In genomic region chr21:17793675-17794123, GRCh38 we compare ENCODE assay signal across 9 cellular contexts. TPM values are rescaled to one million over a fixed set of nuclear protein-coding genes. Genes with fewer than 3 reads are reported as not detected.
DNase-seq lines count a peak whose midpoint lies in the region; ATAC-seq, FAIRE-seq and TF ChIP-seq lines count a peak whose summit lies in the region.
"Had no signal": no experiment of that assay in that cellular context is flagged by ENCODE, and none has a peak within 500 bp of the region (broad histone marks: within the 10 kb centered on the region; RNA-seq: fewer than 3 reads in every experiment).

No MANE protein-coding gene starts in this region.

- H3K4me3 ChIP-seq in endothelial cell of umbilical vein (replicated peaks in 1 of 3; ENCODE audit: insufficient read depth in 1 of 3, low read depth in 1 of 3, low read length in 3 of 3) (peak overlapping the region in 1 of 3 experiments; percentile 30), spleen (peak overlapping the region in 6 of 8 donors; percentile 9 to 61 (median 22))
- H3K4me3 ChIP-seq: K562 had no signal

- no peaks in the 10 kb centered on the region for H4K20me1 ChIP-seq in endothelial cell of umbilical vein (replicated peaks; ENCODE audit: control insufficient read depth, extremely low read depth, insufficient read depth, low read length)

- DNase-seq in EL (peak; percentile 54), LHCN-M2 (ENCODE audit: low read depth) (peak; percentile 20), endothelial cell of umbilical vein (ENCODE audit: low read depth, low spot score) (peak; percentile 8), spleen (no peak), NCI-H128 (lab: John Stamatoyannopoulos, UW; ENCODE audit: unreplicated experiment) (no peak), NCI-H2196 (lab: John Stamatoyannopoulos, UW; ENCODE audit: unreplicated experiment) (no peak), iPS-NIHi7 (ENCODE audit: extremely low spot score) (no peak)

- H3K36me3 ChIP-seq in endothelial cell of umbilical vein (ENCODE audit: control insufficient read depth in 2 of 2, extremely low read depth in 1 of 2, insufficient read depth in 2 of 2, low read length in 2 of 2), result no peaks in the 10 kb centered on the region
- peaks cover 0 to 31% (median 5%) of the 10 kb centered on the region in 6 donors for H3K36me3 ChIP-seq in spleen

- H3K27ac ChIP-seq in endothelial cell of umbilical vein (ENCODE audit: insufficient read depth, low read depth, low read length) (no peak overlapping the region), spleen (peak overlapping the region; percentile 46 to 88 (median 85))

- dilution Hi-C loops in endothelial cell of umbilical vein (cut with MboI; ENCODE audit: extremely low pct_ligation_motif_present, low sequenced_read_pairs), result no loop called here

- H3K9me3 ChIP-seq in endothelial cell of umbilical vein (replicated peaks; ENCODE audit: control insufficient read depth, insufficient read depth, low read length) (no peaks in the 10 kb centered on the region), spleen (no peaks in the 10 kb centered on the region)

- TF ChIP-seq POLR2A in endothelial cell of umbilical vein (IDR thresholded peaks at IDR 0.05; ENCODE audit: low read depth, low read length) (no peak), spleen (IDR thresholded peaks at IDR 0.05) (no peak)

- no TSS peak for BruUV-seq in endothelial cell of umbilical vein (replicated peaks; lab: Mats Ljungman, UMichigan)

- H3K4me2 ChIP-seq in endothelial cell of umbilical vein (ENCODE audit: insufficient read depth, low read length), result peak overlapping the region; percentile 35

- ATAC-seq in GM21526 (IDR thresholded peaks at IDR 0.05; ENCODE audit: low FRiP score, unreplicated experiment), result peak; percentile 57
- ATAC-seq: K562 had no signal

- FAIRE-seq in endothelial cell of umbilical vein (lab: Jason Lieb, UNC), result no peak
- FAIRE-seq: K562 had no signal

- WGBS in spleen, 5 donors, result 0 to 2% (median 0%) methylated on average over 1 of the region's 1 CpG

- H3K4me1 ChIP-seq in endothelial cell of umbilical vein (ENCODE audit: control insufficient read depth, extremely low read depth, insufficient read depth, low read length) (no peaks in the 10 kb centered on the region), spleen (peaks cover 17 to 91% (median 65%) of the 10 kb centered on the region in 6 donors)

- TF ChIP-seq CTCF in endothelial cell of umbilical vein (IDR thresholded peaks at IDR 0.05; ENCODE audit: extremely low read depth in 1 of 2, insufficient read depth in 1 of 2, low read depth in 1 of 2, low read length in 2 of 2) (no peak), spleen (IDR thresholded peaks at IDR 0.05 in 8 of 11, conservative IDR thresholded peaks at IDR 0.05 in 3 of 11) (no peak)

- intact Hi-C loops in endothelial cell of umbilical vein (cut with micrococcal nuclease) (no loop called here), spleen (cut with DNase I; ENCODE audit: low total_unique reads) (no loop called here)

- H3K27me3 ChIP-seq in endothelial cell of umbilical vein (ENCODE audit: control insufficient read depth in 2 of 2, insufficient read depth in 2 of 2, low read length in 2 of 2), result no peaks in the 10 kb centered on the region
- H3K27me3 ChIP-seq in spleen (replicated peaks in 1 of 7), result no peaks in the 10 kb centered on the region

- no peaks in the 10 kb centered on the region for H3K9me1 ChIP-seq in endothelial cell of umbilical vein (replicated peaks; ENCODE audit: control insufficient read depth, extremely low read depth, insufficient read depth, low read length)

- CTCF ChIA-PET in endothelial cell of umbilical vein (lab: Charles Lee), result interaction anchor here (1.0 kb wide), 1 partner anchor 10 kb away, joined by 4 read pairs; no protein-coding TSS in a partner anchor

- no peaks in the 10 kb centered on the region for H3K79me2 ChIP-seq in endothelial cell of umbilical vein (ENCODE audit: control insufficient read depth, insufficient read depth, low read length)

- H3K9ac ChIP-seq in endothelial cell of umbilical vein (replicated peaks; ENCODE audit: extremely low read depth, insufficient read depth, low read length), result no peak overlapping the region

- POLR2A ChIA-PET in endothelial cell of umbilical vein (lab: Charles Lee), result no interaction called here

- peak overlapping the region; percentile 74 for H2AFZ ChIP-seq in endothelial cell of umbilical vein (ENCODE audit: low read depth, low read length)

TF ChIP-seq in endothelial cell of umbilical vein, 7 proteins besides CTCF, POLR2A, EP300 and RAD21:
- TF ChIP-seq MYC (IDR thresholded peaks at IDR 0.05; ENCODE audit: low read depth, low read length), result no peak
- TF ChIP-seq FOS (IDR thresholded peaks at IDR 0.05; ENCODE audit: borderline replicate concordance, insufficient read depth, low read length), result no peak
- no peak for TF ChIP-seq POLR2AphosphoS5 (IDR thresholded peaks at IDR 0.05; ENCODE audit: insufficient read depth, low read depth, low read length)
- TF ChIP-seq EZH2 (IDR thresholded peaks at IDR 0.05; ENCODE audit: borderline replicate concordance, low read depth, low read length, severe bottlenecking), result no peak
- TF ChIP-seq JUN (IDR thresholded peaks at IDR 0.05; ENCODE audit: borderline replicate concordance, insufficient read depth, insufficient read length, low read depth), result no peak

RNA-seq across cellular contexts. Expression of gene C21orf91, which starts 25.5 kb away (rescaled TPM):
- 5.8 and 8.0 TPM in 2 replicates for total RNA-seq in LHCN-M2 (2014; rRNA removed)
- polyA plus RNA-seq in LHCN-M2 (2012), result 3.3 TPM
- 4.2 and 5.4 TPM in 2 replicates for total RNA-seq in endothelial cell of umbilical vein
- 0.75 and 1.3 TPM in 2 replicates for polyA plus RNA-seq in endothelial cell of umbilical vein
- polyA plus RNA-seq in endothelial cell of umbilical vein (2011; cell fraction: cytosol; rRNA removed), result 2.1 and 2.2 TPM in 2 replicates
- 2.1 and 3.4 TPM in 2 replicates for polyA plus RNA-seq in endothelial cell of umbilical vein (2011; cell fraction: nucleus; rRNA removed)
- 2.4 and 3.4 TPM in 2 replicates for polyA plus RNA-seq in endothelial cell of umbilical vein (2012)
- polyA minus RNA-seq in endothelial cell of umbilical vein, result 3.4 and 4.8 TPM in 2 replicates
- polyA minus RNA-seq in endothelial cell of umbilical vein (2011; cell fraction: cytosol; rRNA and poly(A)+ RNA removed), result 5.8 TPM
- 3.1 and 7.6 TPM in 2 replicates for polyA minus RNA-seq in endothelial cell of umbilical vein (2011; cell fraction: nucleus; rRNA and poly(A)+ RNA removed)
- total RNA-seq in spleen, result 10 to 100 TPM; 12.7 to 28.6 (median 23.6) TPM
- polyA plus RNA-seq in spleen, result 1 to 10 TPM; 4.2 to 5.3 (median 4.6) TPM

Comparison
In these comparisons a context has a peak if more than half of its experiments do, and no peak if none do; other contexts are left out.
1. DNase-seq: peak in EL (single experiment), LHCN-M2 (single experiment) and endothelial cell of umbilical vein (single experiment); none in spleen (single experiment), NCI-H128 (single experiment), NCI-H2196 (single experiment) and iPS-NIHi7 (single experiment).